ENCODE assay signal across 8 cellular contexts in the genomic region with DNA sequence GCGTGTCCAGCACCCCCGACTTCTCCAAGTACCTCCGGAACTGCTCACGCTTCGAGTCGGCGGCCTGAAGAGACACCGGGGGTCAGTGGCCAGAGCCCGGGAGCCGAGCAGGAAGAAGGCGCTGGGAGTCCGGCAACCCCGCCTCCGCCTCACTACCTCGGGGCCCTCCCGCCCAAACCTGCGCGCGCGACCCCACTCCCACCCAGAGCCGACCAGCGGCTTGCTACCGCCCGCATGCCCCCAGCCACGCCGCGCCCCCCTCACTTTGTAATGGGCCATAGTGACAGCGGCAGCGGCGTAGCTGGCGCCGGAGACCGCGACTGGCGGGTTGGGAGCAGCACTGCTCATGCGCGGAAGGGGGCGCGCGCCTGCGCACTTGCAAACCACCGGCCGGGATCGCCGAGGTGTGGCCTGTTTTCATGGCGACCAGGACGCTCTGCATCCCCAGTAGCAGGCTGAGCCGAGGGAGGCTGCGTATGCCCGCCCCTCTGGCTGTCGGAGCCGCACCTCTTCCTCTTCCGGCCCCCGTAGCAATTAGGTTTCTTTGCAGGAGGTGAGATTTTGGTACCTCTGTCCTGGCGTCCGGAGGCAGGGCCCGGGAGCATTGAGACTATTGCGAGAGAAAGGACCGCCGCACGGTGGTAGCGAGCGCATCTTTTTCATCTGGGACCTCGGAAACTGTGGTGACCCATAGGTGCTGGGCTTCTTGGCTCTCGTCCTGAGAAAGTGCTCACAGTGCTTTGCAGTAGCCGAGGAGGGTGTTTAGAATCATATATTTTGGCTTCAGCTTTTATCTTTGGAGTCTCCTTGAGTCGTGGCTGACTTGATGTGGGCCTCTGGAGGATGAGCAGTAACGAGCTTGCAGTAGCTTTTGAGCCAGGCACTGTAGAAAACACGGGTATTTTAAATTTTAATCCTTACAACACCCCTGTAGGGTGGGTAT.
DNase-seq lines count a peak whose midpoint lies in the region; ATAC-seq, FAIRE-seq and TF ChIP-seq lines count a peak whose summit lies in the region.

A gene with protein sequence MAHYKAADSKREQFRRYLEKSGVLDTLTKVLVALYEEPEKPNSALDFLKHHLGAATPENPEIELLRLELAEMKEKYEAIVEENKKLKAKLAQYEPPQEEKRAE (minus strand): TSS at position 322 of the 943 bp plus-strand sequence. CDS start 43 bp downstream, at position 279.

- peak; percentile 97 for ATAC-seq in GM19025 (IDR thresholded peaks at IDR 0.05; ENCODE audit: low read depth, unreplicated experiment)
- peak; percentile 95 for ATAC-seq in HG03342 (IDR thresholded peaks at IDR 0.05; ENCODE audit: unreplicated experiment)

- no peak for TF ChIP-seq CTCF in AG09309 (IDR thresholded peaks at IDR 0.05; ENCODE audit: control insufficient read depth, insufficient read depth, low read depth, low read length, missing control alignments)

- peak within 1 kb of the TSS; percentile 99 for H3K4me3 ChIP-seq in AG09309 (ENCODE audit: control insufficient read depth, low read depth, low read length)

- DNase-seq in AG09309 (ENCODE audit: low read depth) (peak; percentile 80), NCI-H446 (lab: John Stamatoyannopoulos, UW) (peak; percentile 95 to 97), cerebellar cortex (ENCODE audit: low spot score) (peak; percentile 98)
- peak; percentile 92 for DNase-seq in activated CD4-positive, CD25-positive, alpha-beta regulatory T cell treated with anti-CD3 and anti-CD28 coated beads, Interleukin-2, amount 50 U/mL, for 16 hours (ENCODE audit: low read depth, low spot score)
- peak; percentile 95 for DNase-seq in stimulated activated CD4-positive, alpha-beta T cell treated with anti-CD3 and anti-CD28 coated beads, Interleukin-12 subunit alpha, Interleukin-12 subunit beta, amount 100 ng/mL, for 4 hours

- peak; percentile 17 for FAIRE-seq in islet of Langerhans (lab: Jason Lieb, UNC)

Comparison
In these comparisons a context has a peak if more than half of its experiments do, and no peak if none do; other contexts are left out.
1. Peak in every context shown above with its lines: DNase-seq, ATAC-seq and H3K4me3 ChIP-seq.